In the genomic region with DNA sequence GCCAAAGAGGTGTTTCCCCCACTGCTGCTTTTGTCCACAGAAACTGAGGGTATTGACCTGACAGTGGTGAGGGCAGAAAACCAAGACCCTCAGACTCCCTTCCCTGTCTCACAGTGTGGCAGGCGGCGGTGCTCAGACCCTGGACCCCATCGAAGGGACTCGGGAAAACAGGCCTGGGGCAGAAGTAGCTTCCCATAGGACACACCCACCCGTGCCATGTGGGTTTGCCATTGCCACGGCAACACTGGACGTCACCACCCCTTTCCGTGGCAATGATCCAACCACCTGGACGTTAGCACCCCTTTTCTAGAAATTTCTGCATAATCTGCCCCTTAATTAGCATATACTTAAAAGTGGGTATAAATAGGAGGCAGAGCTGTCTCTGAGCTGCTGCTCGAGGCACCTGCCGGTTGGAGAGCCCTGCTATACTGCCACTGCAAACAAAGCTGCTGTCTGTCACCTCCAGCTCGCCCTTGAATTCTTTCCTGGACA, we compare ENCODE assay signal across 17 cellular contexts. TPM values are rescaled to one million over a fixed set of nuclear protein-coding genes. Genes with fewer than 3 reads are reported as not detected.
DNase-seq lines count a peak whose midpoint lies in the region; ATAC-seq and TF ChIP-seq lines count a peak whose summit lies in the region.
"Had no signal": no experiment of that assay in that cellular context is flagged by ENCODE, and none has a peak within 500 bp of the region (broad histone marks: within the 10 kb centered on the region; RNA-seq: fewer than 3 reads in every experiment).

No MANE protein-coding gene starts in this region.

- peak; percentile 58 for DNase-seq in ELF-1 (ENCODE audit: low read depth, low spot score)
- DNase-seq in NCI-H146 (lab: John Stamatoyannopoulos, UW): peak; percentile 55
- peak in 2 of 3 donors; percentile 59 to 62 for DNase-seq in mucosa of descending colon
- DNase-seq in mesenchymal stem cell: no peak
- no peak for DNase-seq in SJCRH30
- no peak for DNase-seq in HFFc6
- DNase-seq in ureter (ENCODE audit: low spot score): no peak
- DNase-seq: activated CD4-positive, alpha-beta T cell treated with anti-CD3 and anti-CD28 coated beads, Interleukin-2, amount 50 U/mL, for 4 hours; CD4-positive, CD25-positive, alpha-beta regulatory T cell; NCI-H1694; NK-92 treated with Interleukin-12 subunit alpha and Interleukin-12 subunit beta, amount 100 ng/mL, for 24 hours had no signal

- H3K9me3 ChIP-seq in mucosa of descending colon (no peaks in the 10 kb centered on the region), mesenchymal stem cell (ENCODE audit: control insufficient read depth, low read length) (no peaks in the 10 kb centered on the region), SJCRH30 (replicated peaks) (no peaks in the 10 kb centered on the region)

- no peak overlapping the region for H3K4me3 ChIP-seq in mucosa of descending colon
- no peak overlapping the region for H3K4me3 ChIP-seq in mesenchymal stem cell (ENCODE audit: insufficient read depth in 1 of 2, low read depth in 1 of 2, low read length in 2 of 2)
- no peak overlapping the region for H3K4me3 ChIP-seq in SJCRH30

- H3K27ac ChIP-seq in mesenchymal stem cell (ENCODE audit: low read length, poor library complexity, severe bottlenecking) (no peak overlapping the region), SJCRH30 (no peak overlapping the region)
- H3K27ac ChIP-seq: HL-60, parathyroid adenoma had no signal

- peak; percentile 79 for ATAC-seq in mucosa of descending colon
- ATAC-seq: Right ventricle myocardium inferior had no signal

- H4K8ac ChIP-seq in mesenchymal stem cell (ENCODE audit: low read length): no peak overlapping the region

- H3K27ac Mint-ChIP-seq in brain (peak overlapping the region in 4 of 5 experiments; percentile 85 to 96 (median 90)), HFFc6 (no peak overlapping the region)
- H3K27ac Mint-ChIP-seq: CD4-positive, CD25-positive, alpha-beta regulatory T cell had no signal

- TF ChIP-seq CTCF in brain (conservative IDR thresholded peaks at IDR 0.05) (no peak), mucosa of descending colon (IDR thresholded peaks at IDR 0.05) (no peak), HFFc6 (IDR thresholded peaks at IDR 0.05) (no peak)

- H3K36me3 ChIP-seq in mucosa of descending colon (ENCODE audit: low read depth): no peaks in the 10 kb centered on the region
- H3K36me3 ChIP-seq in mesenchymal stem cell (ENCODE audit: control insufficient read depth in 1 of 2, insufficient read depth in 2 of 2, low read depth in 1 of 2, low read length in 2 of 2): no peaks in the 10 kb centered on the region
- H3K36me3 ChIP-seq in SJCRH30: no peaks in the 10 kb centered on the region

- peaks cover 15% of the 10 kb centered on the region for H3K4me1 Mint-ChIP-seq in brain
- H3K4me1 Mint-ChIP-seq in HFFc6 (ENCODE audit: low read depth): peaks cover 6% of the 10 kb centered on the region
- H3K4me1 Mint-ChIP-seq: CD4-positive, CD25-positive, alpha-beta regulatory T cell had no signal

- H3K4me1 ChIP-seq in mucosa of descending colon (ENCODE audit: low read depth): peaks cover 4% of the 10 kb centered on the region
- H3K4me1 ChIP-seq in mesenchymal stem cell (ENCODE audit: control insufficient read depth, insufficient read depth, low read depth, low read length): no peaks in the 10 kb centered on the region
- H3K4me1 ChIP-seq in SJCRH30: no peaks in the 10 kb centered on the region
- H3K4me1 ChIP-seq: parathyroid adenoma had no signal

- no peak overlapping the region for H3K9ac ChIP-seq in mesenchymal stem cell (ENCODE audit: low read length)
- H3K9ac ChIP-seq: parathyroid adenoma had no signal

- H3K27me3 Mint-ChIP-seq in brain: no peaks in the 10 kb centered on the region
- peaks cover 13% of the 10 kb centered on the region for H3K27me3 Mint-ChIP-seq in HFFc6 (ENCODE audit: insufficient read depth)

- no peak overlapping the region for H3K18ac ChIP-seq in mesenchymal stem cell (ENCODE audit: low read depth in 1 of 2, low read length in 2 of 2)

- no peak overlapping the region for H2BK12ac ChIP-seq in mesenchymal stem cell (ENCODE audit: low read length in 2 of 2)

- H3K4me2 ChIP-seq in mesenchymal stem cell (ENCODE audit: low read length, poor library complexity, severe bottlenecking): no peak overlapping the region

- H4K91ac ChIP-seq in mesenchymal stem cell (ENCODE audit: low read length): no peak overlapping the region

- no peak overlapping the region for H2AK5ac ChIP-seq in mesenchymal stem cell (ENCODE audit: low read length, severe bottlenecking)

- no peak overlapping the region for H2AFZ ChIP-seq in mesenchymal stem cell (ENCODE audit: low read depth, low read length)
- H2AFZ ChIP-seq: parathyroid adenoma had no signal

- no peak overlapping the region for H3K4ac ChIP-seq in mesenchymal stem cell (ENCODE audit: low read depth in 1 of 2, low read length in 2 of 2)

- H3K79me1 ChIP-seq in mesenchymal stem cell (replicated peaks; ENCODE audit: low read length, poor library complexity, severe bottlenecking): no peaks in the 10 kb centered on the region

- WGBS in mesenchymal stem cell: 88% methylated on average over 9 of the region's 12 CpGs

- H2BK120ac ChIP-seq in mesenchymal stem cell (ENCODE audit: low read depth, low read length): no peak overlapping the region

- peaks cover under 1 to 25% of the 10 kb centered on the region in 2 experiments for H3K27me3 ChIP-seq in mesenchymal stem cell (ENCODE audit: control insufficient read depth in 1 of 2, insufficient read depth in 1 of 2, low read length in 2 of 2)
- H3K27me3 ChIP-seq in SJCRH30: peaks cover 30% of the 10 kb centered on the region

- H3K14ac ChIP-seq in mesenchymal stem cell (ENCODE audit: low read length in 2 of 2): no peak overlapping the region

- H3K23ac ChIP-seq in mesenchymal stem cell (ENCODE audit: low read length in 2 of 2): no peak overlapping the region

- no peak overlapping the region for H2BK5ac ChIP-seq in mesenchymal stem cell (ENCODE audit: low read depth, low read length, poor library complexity, severe bottlenecking)

- H3K36me3 Mint-ChIP-seq in brain (no peaks in the 10 kb centered on the region), HFFc6 (ENCODE audit: low read depth) (no peaks in the 10 kb centered on the region)
- H3K36me3 Mint-ChIP-seq: CD4-positive, CD25-positive, alpha-beta regulatory T cell had no signal

- intact Hi-C loops in mucosa of descending colon (cut with DNase I, micrococcal nuclease): no loop called here

- H3K9me3 Mint-ChIP-seq in brain (peaks cover 0 to 8% (median 0%) of the 10 kb centered on the region in 5 experiments), HFFc6 (no peaks in the 10 kb centered on the region)
- H3K9me3 Mint-ChIP-seq: CD4-positive, CD25-positive, alpha-beta regulatory T cell had no signal

- H3K4me3 Mint-ChIP-seq in brain (peak overlapping the region in 2 of 5 experiments; percentile 32 to 37), HFFc6 (no peak overlapping the region)
- H3K4me3 Mint-ChIP-seq: CD4-positive, CD25-positive, alpha-beta regulatory T cell had no signal

- H2BK15ac ChIP-seq in mesenchymal stem cell (ENCODE audit: low read depth, poor library complexity, severe bottlenecking): no peak overlapping the region

RNA-seq across cellular contexts. Expression of gene MLC1, which starts 10.6 kb away (rescaled TPM):
- 83.5 TPM for polyA plus RNA-seq in brain (ENCODE audit: insufficient read depth, low read depth, low replicate concordance)
- total RNA-seq in mucosa of descending colon (under 1 TPM in 1 of 3 donors, not detected in 2; 0.16 TPM), ureter (0.34 TPM)
- polyA plus RNA-seq in mesenchymal stem cell (2013, experiment 1 of 2): 0.03 TPM
- polyA plus RNA-seq in mesenchymal stem cell (2013, experiment 2 of 2): not detected
- total RNA-seq in SJCRH30 (2014; rRNA removed; shearing (Covaris generic)): 0.04 and 0.18 TPM in 2 replicates
- total RNA-seq in HFFc6 (2021; fragmentation: NEBNext Ultra II Directional; extraction: Animal tissue kit (Norgen Biotek cat#: 25700)): not detected
- total RNA-seq: epithelial cell of proximal tubule had no signal
- polyA plus RNA-seq: keratinocyte had no signal

RNA-seq across cellular contexts. Expression of gene MOV10L1, which starts 15.2 kb away (rescaled TPM):
- polyA plus RNA-seq in brain (ENCODE audit: insufficient read depth, low read depth, low replicate concordance): 0.58 TPM
- total RNA-seq in mucosa of descending colon: 1 to 10 TPM in 1 of 3 donors, under 1 TPM in 2; 0.29 to 1.0 (median 0.49) TPM
- 1.5 TPM for polyA plus RNA-seq in mesenchymal stem cell (2013, experiment 1 of 2)
- 1.5 TPM for polyA plus RNA-seq in mesenchymal stem cell (2013, experiment 2 of 2)
- total RNA-seq in SJCRH30 (2014; rRNA removed; shearing (Covaris generic)): not detected in 2 replicates
- 1 to 10 TPM in 1 of 6 experiments, under 1 TPM in 5; 0.09 to 1.3 (median 0.26) TPM for total RNA-seq in HFFc6 (2021; fragmentation: NEBNext Ultra II Directional; extraction: Animal tissue kit (Norgen Biotek cat#: 25700))
- 0.26 TPM for total RNA-seq in ureter
- total RNA-seq: CD4-positive, CD25-positive, alpha-beta regulatory T cell; Right ventricle myocardium inferior had no signal
- polyA plus RNA-seq: CD4-positive, CD25-positive, alpha-beta regulatory T cell; keratinocyte had no signal

RNA-seq across cellular contexts. Expression of gene TTLL8, which starts 16.5 kb away (rescaled TPM):
- not detected for polyA plus RNA-seq in brain (ENCODE audit: insufficient read depth, low read depth, low replicate concordance)
- total RNA-seq in mucosa of descending colon (not detected), ureter (not detected)
- not detected for polyA plus RNA-seq in mesenchymal stem cell (2013, experiment 1 of 2)
- not detected for polyA plus RNA-seq in mesenchymal stem cell (2013, experiment 2 of 2)
- not detected in 2 replicates for total RNA-seq in SJCRH30 (2014; rRNA removed; shearing (Covaris generic))
- not detected for total RNA-seq in HFFc6 (2021; fragmentation: NEBNext Ultra II Directional; extraction: Animal tissue kit (Norgen Biotek cat#: 25700))
- total RNA-seq: CD4-positive, CD25-positive, alpha-beta regulatory T cell; epithelial cell of proximal tubule; Right ventricle myocardium inferior had no signal
- polyA plus RNA-seq: CD4-positive, CD25-positive, alpha-beta regulatory T cell; keratinocyte had no signal

Comparison
In these comparisons a context has a peak if more than half of its experiments do, and no peak if none do; other contexts are left out.
1. DNase-seq: peak in ELF-1 (single experiment), NCI-H146 (single experiment) and mucosa of descending colon (2 of 3); none in mesenchymal stem cell (single experiment), SJCRH30 (0 of 2), HFFc6 (single experiment) and ureter (single experiment).